In genomic region chr1:40860706-40861226, GRCh38 we compare ENCODE assay signal across 9 cellular contexts. TPM values are rescaled to one million over a fixed set of nuclear protein-coding genes. Genes with fewer than 3 reads are reported as not detected.
A peak's percentile ranks its signal among the peaks of the same experiment; 100 is the strongest.
DNase-seq lines count a peak whose midpoint lies in the region; TF ChIP-seq lines count a peak whose summit lies in the region.
"Had no signal": no experiment of that assay in that cellular context is flagged by ENCODE, and none has a peak within 500 bp of the region (broad histone marks: within the 10 kb centered on the region; RNA-seq: fewer than 3 reads in every experiment).

No MANE protein-coding gene starts in this region.

- H3K36me3 ChIP-seq in adrenal gland (replicated peaks in 1 of 2) (no peaks in the 10 kb centered on the region), spleen (no peaks in the 10 kb centered on the region)

- peak in 1 of 2 donors; percentile 56 for TF ChIP-seq POLR2A in adrenal gland (IDR thresholded peaks at IDR 0.05)
- TF ChIP-seq POLR2A in spleen (IDR thresholded peaks at IDR 0.05), result no peak

- peak overlapping the region in 1 of 3 donors; percentile 71 for H3K27ac Mint-ChIP-seq in IgD-negative memory B cell

- H3K4me3 Mint-ChIP-seq in IgD-negative memory B cell, result peak overlapping the region; percentile 79 to 96 (median 93)

- H3K27ac ChIP-seq in adrenal gland, result peak overlapping the region; percentile 39 to 91 (median 71)
- peak overlapping the region; percentile 40 to 92 (median 86) for H3K27ac ChIP-seq in spleen

- H3K27me3 Mint-ChIP-seq in IgD-negative memory B cell, result peaks cover 16% of the 10 kb centered on the region

- TF ChIP-seq CTCF in adrenal gland (IDR thresholded peaks at IDR 0.05) (no peak), spleen (IDR thresholded peaks at IDR 0.05 in 8 of 11, conservative IDR thresholded peaks at IDR 0.05 in 3 of 11) (no peak)

- H3K36me3 Mint-ChIP-seq in IgD-negative memory B cell, result no peaks in the 10 kb centered on the region

- H3K4me1 ChIP-seq in adrenal gland (replicated peaks in 1 of 2) (peaks cover 10 to 11% of the 10 kb centered on the region in 2 donors), spleen (peaks cover 0 to 37% (median 20%) of the 10 kb centered on the region in 6 donors)

- WGBS in adrenal gland, 4 donors, result 13 to 19% (median 16%) methylated on average over 9 to 10 of the region's 10 CpGs
- 11 to 24% (median 14%) methylated on average over 10 of the region's 10 CpGs for WGBS in spleen, 5 donors

- intact Hi-C loops in adrenal gland (cut with DNase I), result no loop called here
- intact Hi-C loops in spleen (cut with DNase I; ENCODE audit: low total_unique reads), result loop anchor here (5.0 kb wide), 1 partner anchor 87 kb away; no protein-coding TSS in a partner anchor

- peaks cover 3 to 10% (median 9%) of the 10 kb centered on the region in 3 donors for H3K4me1 Mint-ChIP-seq in IgD-negative memory B cell

- peak overlapping the region in 3 of 4 donors; percentile 15 to 86 (median 24) for H3K4me3 ChIP-seq in adrenal gland
- peak overlapping the region; percentile 52 for H3K4me3 ChIP-seq in iPS-18c (ENCODE audit: insufficient read depth, low read depth, low read length)
- H3K4me3 ChIP-seq in spleen, result peak overlapping the region; percentile 47 to 95 (median 68)

- DNase-seq in adrenal gland (peak; percentile 41 to 70 (median 56)), spleen (peak; percentile 78), NAMALWA (ENCODE audit: low spot score) (no peak), 8988T (no peak), D341Med (ENCODE audit: low spot score) (no peak), middle frontal gyrus (ENCODE audit: extremely low spot score, low spot score) (no peak)
- DNase-seq: RPMI8226 had no signal

- peaks cover 0 to 3% (median 0%) of the 10 kb centered on the region in 3 donors for H3K9me3 Mint-ChIP-seq in IgD-negative memory B cell

- H3K9me3 ChIP-seq in adrenal gland (replicated peaks in 1 of 3) (no peaks in the 10 kb centered on the region), iPS-18c (ENCODE audit: control insufficient read depth, insufficient read depth, low read length) (no peaks in the 10 kb centered on the region), spleen (no peaks in the 10 kb centered on the region)

- H3K27me3 ChIP-seq in adrenal gland (no peaks in the 10 kb centered on the region), spleen (replicated peaks in 1 of 7) (peaks cover 0 to 18% (median 0%) of the 10 kb centered on the region in 7 donors)

RNA-seq across cellular contexts. Expression of gene CITED4, which starts 1.4 kb away (rescaled TPM):
- polyA plus RNA-seq in IgD-negative memory B cell, result 1.7 TPM
- 10 to 100 TPM; 11.2 to 68.5 (median 46.9) TPM for total RNA-seq in adrenal gland
- 10 to 100 TPM in 2 of 3 donors, 1 to 10 TPM in 1; 3.8 to 36.2 (median 21.8) TPM for polyA plus RNA-seq in adrenal gland
- total RNA-seq in spleen, result 10 to 100 TPM; 36.1 to 98.8 (median 50.4) TPM
- 10 to 100 TPM in 2 of 3 donors, 1 to 10 TPM in 1; 10.0 to 25.5 (median 13.0) TPM for polyA plus RNA-seq in spleen

Comparison
In these comparisons a context has a peak if more than half of its experiments do, and no peak if none do; other contexts are left out.
1. DNase-seq: peak in adrenal gland (7 of 7) and spleen (single experiment); none in NAMALWA (single experiment), 8988T (single experiment), D341Med (single experiment) and middle frontal gyrus (single experiment).
2. Peak in every context shown above with its lines, with median percentiles within 50 percentile points of each other: H3K4me3 ChIP-seq.